ENCODE assay signal across 8 cellular contexts in genomic region chr5:126778675-126779403, GRCh38. TPM values are rescaled to one million over a fixed set of nuclear protein-coding genes. Genes with fewer than 3 reads are reported as not detected.
A peak's percentile ranks its signal among the peaks of the same experiment; 100 is the strongest.
DNase-seq lines count a peak whose midpoint lies in the region; ATAC-seq, FAIRE-seq and TF ChIP-seq lines count a peak whose summit lies in the region.

No MANE protein-coding gene starts in this region.

- no peaks in the 10 kb centered on the region for H3K27me3 Mint-ChIP-seq in T-helper 1 cell treated with Interleukin-12 subunit alpha and Interleukin-12 subunit beta and Interleukin-4 antibody, amounts not matched to agents 30 μg/mL and 1 μg/mL, for 36 hours (ENCODE audit: low read depth)
- H3K27me3 Mint-ChIP-seq in central memory CD8-positive, alpha-beta T cell: no peaks in the 10 kb centered on the region
- no peaks in the 10 kb centered on the region for H3K27me3 Mint-ChIP-seq in nephron (ENCODE audit: low read depth)

- H3K36me3 ChIP-seq in KMS-11 (ENCODE audit: insufficient read depth): no peaks in the 10 kb centered on the region

- H3K27me3 ChIP-seq in KMS-11 (ENCODE audit: insufficient read depth, low read depth): no peaks in the 10 kb centered on the region
- H3K27me3 ChIP-seq in foreskin keratinocyte: no peaks in the 10 kb centered on the region

- peaks cover 67% of the 10 kb centered on the region for H3K79me2 ChIP-seq in KMS-11 (ENCODE audit: insufficient read depth, low read depth)

- peak overlapping the region; percentile 99 for H3K9ac ChIP-seq in KMS-11

- no peak for FAIRE-seq in GM19239 (lab: Jason Lieb, UNC)

- no peak overlapping the region for H3K4me3 ChIP-seq in KMS-11 (IDR thresholded peaks at IDR 0.05; ENCODE audit: insufficient read depth, low read depth, low read length)

- peak overlapping the region; percentile 68 for H3K4me2 ChIP-seq in KMS-11

- peak overlapping the region; percentile 96 for H3K27ac Mint-ChIP-seq in T-helper 1 cell treated with Interleukin-12 subunit alpha and Interleukin-12 subunit beta and Interleukin-4 antibody, amounts not matched to agents 30 μg/mL and 1 μg/mL, for 36 hours
- H3K27ac Mint-ChIP-seq in central memory CD8-positive, alpha-beta T cell (ENCODE audit: low read depth): peak overlapping the region; percentile 89
- H3K27ac Mint-ChIP-seq in nephron: peak overlapping the region; percentile 83 to 99 (median 87)

- DNase-seq in T-helper 1 cell (no peak), foreskin keratinocyte (no peak), NCI-H69 (lab: John Stamatoyannopoulos, UW) (no peak), GM19239 (ENCODE audit: insufficient read length, low spot score) (no peak)
- no peak for DNase-seq in central memory CD8-positive, alpha-beta T cell (ENCODE audit: low spot score in 2 of 2)

- TF ChIP-seq CTCF in KMS-11 (conservative IDR thresholded peaks at IDR 0.05; ENCODE audit: low read depth, low read length) (no peak), nephron (IDR thresholded peaks at IDR 0.05; ENCODE audit: unreplicated experiment in 3 of 3) (no peak), foreskin keratinocyte (conservative IDR thresholded peaks at IDR 0.05) (no peak)

- peak overlapping the region; percentile 99 for H3K27ac ChIP-seq in KMS-11
- no peak overlapping the region for H3K27ac ChIP-seq in foreskin keratinocyte

- H4K20me1 ChIP-seq in KMS-11 (ENCODE audit: insufficient read depth): peaks cover 44% of the 10 kb centered on the region

- H3K4me1 Mint-ChIP-seq in T-helper 1 cell treated with Interleukin-12 subunit alpha and Interleukin-12 subunit beta and Interleukin-4 antibody, amounts not matched to agents 30 μg/mL and 1 μg/mL, for 36 hours (ENCODE audit: low read depth): peaks cover 35% of the 10 kb centered on the region
- H3K4me1 Mint-ChIP-seq in central memory CD8-positive, alpha-beta T cell: peaks cover 23% of the 10 kb centered on the region
- peaks cover 16% of the 10 kb centered on the region for H3K4me1 Mint-ChIP-seq in nephron

- H3K4me1 ChIP-seq in KMS-11 (ENCODE audit: low read depth, poor library complexity, severe bottlenecking) (peaks cover 43% of the 10 kb centered on the region), foreskin keratinocyte (peaks cover 8% of the 10 kb centered on the region)

- no peaks in the 10 kb centered on the region for H3K9me3 Mint-ChIP-seq in T-helper 1 cell treated with Interleukin-12 subunit alpha and Interleukin-12 subunit beta and Interleukin-4 antibody, amounts not matched to agents 30 μg/mL and 1 μg/mL, for 36 hours
- no peaks in the 10 kb centered on the region for H3K9me3 Mint-ChIP-seq in central memory CD8-positive, alpha-beta T cell
- no peaks in the 10 kb centered on the region for H3K9me3 Mint-ChIP-seq in nephron

- H3K36me3 Mint-ChIP-seq in T-helper 1 cell treated with Interleukin-12 subunit alpha and Interleukin-12 subunit beta and Interleukin-4 antibody, amounts not matched to agents 30 μg/mL and 1 μg/mL, for 36 hours (ENCODE audit: low read depth): peaks cover 19% of the 10 kb centered on the region
- H3K36me3 Mint-ChIP-seq in central memory CD8-positive, alpha-beta T cell (ENCODE audit: insufficient read depth): peaks cover 22% of the 10 kb centered on the region
- H3K36me3 Mint-ChIP-seq in nephron (ENCODE audit: low read depth): peaks cover 15% of the 10 kb centered on the region

- no peak for ATAC-seq in central memory CD8-positive, alpha-beta T cell (replicated peaks; ENCODE audit: extremely low read depth, poor library complexity, severe bottlenecking)
- ATAC-seq in foreskin keratinocyte: no peak

- peak overlapping the region; percentile 93 for H3K4me3 Mint-ChIP-seq in T-helper 1 cell treated with Interleukin-12 subunit alpha and Interleukin-12 subunit beta and Interleukin-4 antibody, amounts not matched to agents 30 μg/mL and 1 μg/mL, for 36 hours
- peak overlapping the region; percentile 98 for H3K4me3 Mint-ChIP-seq in central memory CD8-positive, alpha-beta T cell
- H3K4me3 Mint-ChIP-seq in nephron: peak overlapping the region; percentile 91 to 97 (median 92)

- H2AFZ ChIP-seq in KMS-11 (ENCODE audit: low read depth): no peak overlapping the region

RNA-seq across cellular contexts. Expression of gene LMNB1, which starts 1.9 kb away (rescaled TPM):
- 53.5 and 63.8 TPM in 2 replicates for total RNA-seq in foreskin keratinocyte
- polyA plus RNA-seq in foreskin keratinocyte: 20.2 and 29.6 TPM in 2 replicates
